Comparison of ENCODE assay signal across 9 cellular contexts in genomic region chr22:24759765-24760164, GRCh38. TPM values are rescaled to one million over a fixed set of nuclear protein-coding genes. Genes with fewer than 3 reads are reported as not detected.
"Had no signal": no experiment of that assay in that cellular context is flagged by ENCODE, and none has a peak within 500 bp of the region (broad histone marks: within the 10 kb centered on the region; RNA-seq: fewer than 3 reads in every experiment).

No MANE protein-coding gene starts in this region.

- FAIRE-seq: H54, HepG2 had no signal

- H3K9me3 Mint-ChIP-seq: H9 had no signal

- H3K27ac ChIP-seq: HL-60, KMS-11 had no signal

- ATAC-seq: HepG2 had no signal

- H3K9ac ChIP-seq: KMS-11 had no signal

- H3K27ac Mint-ChIP-seq: H9 had no signal

- DNase-seq: GOT3, H9, HCEC 1CT, KBM-7 had no signal

- H3K4me2 ChIP-seq: KMS-11 had no signal

- H3K4me3 Mint-ChIP-seq: H9 had no signal

RNA-seq across cellular contexts. Expression of gene PIWIL3, which starts 14.8 kb away (rescaled TPM):
- total RNA-seq: HepG2, HT1080 had no signal
- polyA plus RNA-seq: HepG2 had no signal

RNA-seq across cellular contexts. Expression of gene SGSM1, which starts 46.2 kb away (rescaled TPM):
- total RNA-seq: HepG2, HT1080 had no signal
